8 cellular contexts compared by ENCODE assay signal in the genomic region with DNA sequence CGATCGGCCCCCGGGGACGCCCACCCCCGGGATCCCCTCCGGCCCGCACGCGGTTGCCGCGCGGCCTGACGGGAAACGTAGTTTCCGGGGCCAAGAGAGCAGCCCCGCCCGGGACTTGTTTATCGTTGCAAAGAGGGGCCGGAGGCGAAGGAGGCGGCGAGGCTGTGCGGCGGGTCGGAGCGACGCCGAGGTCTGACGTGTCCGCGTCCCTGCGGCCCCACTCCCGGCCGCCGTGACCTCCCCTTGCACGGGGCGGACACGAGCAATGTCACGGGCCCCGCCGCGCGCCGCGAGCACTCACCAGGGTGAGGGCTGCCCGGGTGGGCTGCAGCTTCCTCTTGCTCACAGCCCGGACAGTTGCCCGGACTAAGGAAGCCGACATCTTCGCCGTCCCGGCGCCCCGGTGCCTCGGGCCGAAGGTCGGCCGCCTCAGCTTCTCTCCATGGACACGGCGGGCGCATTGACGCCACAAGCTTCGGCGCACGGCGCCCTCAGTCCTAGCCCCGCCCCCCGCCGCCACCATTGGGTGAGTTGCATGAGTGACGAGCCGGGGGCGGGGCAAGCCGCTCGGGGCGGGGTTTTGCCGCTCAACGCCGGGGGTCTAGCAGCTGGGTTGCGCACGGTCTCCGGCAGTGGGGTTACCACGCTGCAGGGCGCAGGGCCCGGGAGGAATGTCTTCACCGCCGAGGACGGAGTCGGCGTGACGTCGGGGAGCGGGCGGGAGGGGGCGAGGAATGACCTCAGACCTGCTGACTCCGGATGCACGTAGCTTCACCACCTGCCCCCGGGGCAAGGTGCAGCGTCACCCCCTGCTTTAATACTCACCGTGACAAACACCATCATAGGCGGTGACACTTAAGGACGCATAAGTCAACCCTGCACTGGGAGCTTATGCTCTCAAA. TPM values are rescaled to one million over a fixed set of nuclear protein-coding genes. Genes with fewer than 3 reads are reported as not detected.
A peak's percentile ranks its signal among the peaks of the same experiment; 100 is the strongest.
DNase-seq lines count a peak whose midpoint lies in the region; ATAC-seq and TF ChIP-seq lines count a peak whose summit lies in the region.

Gene ISCA1, minus strand, starts transcription at position 462 of the 902 bp plus-strand sequence. Its CDS starts 80 bp downstream, at position 382.

- no peaks in the 10 kb centered on the region for H3K9me3 ChIP-seq in thoracic aorta

- H3K36me3 ChIP-seq in thoracic aorta = no peaks in the 10 kb centered on the region

- H3K27ac ChIP-seq in thoracic aorta = peak within 1 kb of the TSS; percentile 90 to 91

- peak; percentile 77 for ATAC-seq in HG02623 (IDR thresholded peaks at IDR 0.05; ENCODE audit: unreplicated experiment)
- ATAC-seq in thoracic aorta (ENCODE audit: insufficient number of reproducible peaks, low FRiP score, low read depth) = peak; percentile 85

- peak; percentile 80 for TF ChIP-seq POLR2A in GM10847 (IDR thresholded peaks at IDR 0.05; ENCODE audit: extremely low read depth, insufficient read length)

- TF ChIP-seq CTCF in osteocyte (IDR thresholded peaks at IDR 0.05) (no peak), thoracic aorta (IDR thresholded peaks at IDR 0.05) (no peak)

- peak within 1 kb of the TSS; percentile 99 for H3K27ac Mint-ChIP-seq in activated naive CD8-positive, alpha-beta T cell
- H3K27ac Mint-ChIP-seq in osteocyte (ENCODE audit: unreplicated experiment) = peak within 1 kb of the TSS; percentile 92

- no peaks in the 10 kb centered on the region for H3K27me3 ChIP-seq in thoracic aorta (replicated peaks; ENCODE audit: insufficient read depth)

- H3K4me3 Mint-ChIP-seq in activated naive CD8-positive, alpha-beta T cell = peak within 1 kb of the TSS; percentile 97
- H3K4me3 Mint-ChIP-seq in osteocyte (ENCODE audit: unreplicated experiment) = peak within 1 kb of the TSS; percentile 89

- peak; percentile 92 for DNase-seq in NCI-H1092 treated with DMSO at 0.1 percent for 48 hours (lab: John Stamatoyannopoulos, UW)
- DNase-seq in SKM-1 treated with dmso at 0.1 percent for 144 hours (lab: John Stamatoyannopoulos, UW; ENCODE audit: unreplicated experiment) = peak; percentile 53
- DNase-seq in glomerular visceral epithelial cell (ENCODE audit: extremely low spot score) = peak; percentile 94
- DNase-seq in osteocyte (ENCODE audit: extremely low spot score, unreplicated experiment) = peak; percentile 98
- peak; percentile 91 for DNase-seq in thoracic aorta (ENCODE audit: low spot score)

- H3K9me3 Mint-ChIP-seq in activated naive CD8-positive, alpha-beta T cell (ENCODE audit: low read depth) = no peaks in the 10 kb centered on the region
- H3K9me3 Mint-ChIP-seq in osteocyte (ENCODE audit: unreplicated experiment) = no peaks in the 10 kb centered on the region

- no peaks in the 10 kb centered on the region for H3K27me3 Mint-ChIP-seq in activated naive CD8-positive, alpha-beta T cell
- no peaks in the 10 kb centered on the region for H3K27me3 Mint-ChIP-seq in osteocyte (ENCODE audit: unreplicated experiment)

- H3K36me3 Mint-ChIP-seq in activated naive CD8-positive, alpha-beta T cell = peaks cover 6% of the 10 kb centered on the region
- peaks cover 12% of the 10 kb centered on the region for H3K36me3 Mint-ChIP-seq in osteocyte (ENCODE audit: unreplicated experiment)

- H3K4me1 Mint-ChIP-seq in activated naive CD8-positive, alpha-beta T cell (ENCODE audit: low read depth) = peaks cover 52% of the 10 kb centered on the region
- peaks cover 34% of the 10 kb centered on the region for H3K4me1 Mint-ChIP-seq in osteocyte (ENCODE audit: unreplicated experiment)

- H3K4me3 ChIP-seq in thoracic aorta = peak within 1 kb of the TSS; percentile 82

- H3K4me1 ChIP-seq in thoracic aorta (ENCODE audit: control insufficient read depth in 1 of 2, low read depth in 2 of 2) = peaks cover 15 to 23% of the 10 kb centered on the region in 2 donors

RNA-seq across cellular contexts. Expression of gene ISCA1, which starts in this region (rescaled TPM):
- total RNA-seq in osteocyte = 32.9 and 33.9 TPM in 2 replicates
- total RNA-seq in thoracic aorta = 10 to 100 TPM; 25.9 to 37.9 TPM

Comparison
In these comparisons a context has a peak if more than half of its experiments do, and no peak if none do; other contexts are left out.
1. Peak in every context shown above with its lines: DNase-seq, ATAC-seq, H3K4me3 ChIP-seq and H3K27ac ChIP-seq.